Comparison of ENCODE assay signal across 8 cellular contexts in genomic region chr16:30052671-30053372, GRCh38. TPM values are rescaled to one million over a fixed set of nuclear protein-coding genes. Genes with fewer than 3 reads are reported as not detected.
DNase-seq lines count a peak whose midpoint lies in the region; ATAC-seq and TF ChIP-seq lines count a peak whose summit lies in the region.

No MANE protein-coding gene starts in this region.

- H3K9me3 ChIP-seq in mammary epithelial cell (replicated peaks; ENCODE audit: insufficient read depth, low read length) (no peaks in the 10 kb centered on the region), smooth muscle cell (replicated peaks; ENCODE audit: low read depth) (no peaks in the 10 kb centered on the region)

- peak overlapping the region; percentile 91 for H2AFZ ChIP-seq in mammary epithelial cell (ENCODE audit: low read depth, low read length)
- H2AFZ ChIP-seq in smooth muscle cell (ENCODE audit: low read depth): peak overlapping the region; percentile 82

- DNase-seq in GM12864 (ENCODE audit: low read depth): peak; percentile 75
- DNase-seq in NCI-H2196 treated with DMSO at 0.1 percent for 48 hours (lab: John Stamatoyannopoulos, UW; ENCODE audit: unreplicated experiment): peak; percentile 93
- DNase-seq in mammary epithelial cell: peak; percentile 90
- DNase-seq in inferior parietal cortex (ENCODE audit: extremely low spot score): peak; percentile 87
- peak; percentile 71 for DNase-seq in smooth muscle cell (lab: John Stamatoyannopoulos, UW; ENCODE audit: unreplicated experiment)

- H3K4me1 ChIP-seq in mammary epithelial cell (ENCODE audit: insufficient read depth, low read length): peaks cover 22% of the 10 kb centered on the region
- H3K4me1 ChIP-seq in smooth muscle cell (ENCODE audit: low read depth): peaks cover 8% of the 10 kb centered on the region

- dilution Hi-C loops in mammary epithelial cell (cut with HindIII; ENCODE audit: low sequenced_read_pairs): loop anchor here (5.0 to 10.0 kb wide), 3 partner anchors 56 to 312 kb away; partner anchors contain the start of genes HIRIP3 and INO80E

- H3K27ac ChIP-seq in mammary epithelial cell (ENCODE audit: insufficient read depth, low read depth, low read length): peak overlapping the region; percentile 78
- peak overlapping the region; percentile 79 for H3K27ac ChIP-seq in smooth muscle cell (ENCODE audit: low read depth)

- intact Hi-C loops in mammary epithelial cell (cut with micrococcal nuclease): loop anchor here (1.0 kb wide), 1 partner anchor 12 kb away; the partner anchor contains the start of gene ALDOA

- H3K79me2 ChIP-seq in mammary epithelial cell (ENCODE audit: insufficient read depth, low read length): peaks cover 18% of the 10 kb centered on the region
- H3K79me2 ChIP-seq in smooth muscle cell (ENCODE audit: low read depth): no peaks in the 10 kb centered on the region

- H3K27me3 ChIP-seq in mammary epithelial cell (ENCODE audit: insufficient read depth, low read length): no peaks in the 10 kb centered on the region
- H3K27me3 ChIP-seq in smooth muscle cell (ENCODE audit: low read depth): no peaks in the 10 kb centered on the region

- ATAC-seq in HG03097 (IDR thresholded peaks at IDR 0.05; ENCODE audit: low FRiP score, unreplicated experiment) (peak; percentile 61), GM18858 (IDR thresholded peaks at IDR 0.05; ENCODE audit: unreplicated experiment) (no peak)

- peaks cover 13% of the 10 kb centered on the region for H3F3A ChIP-seq in smooth muscle cell (ENCODE audit: low read depth)

- CTCF ChIA-PET in mammary epithelial cell (lab: Charles Lee; ENCODE audit: low non-redundant PET): no interaction called here

- peak overlapping the region; percentile 86 for H3K9ac ChIP-seq in mammary epithelial cell (ENCODE audit: insufficient read depth, low read length)
- H3K9ac ChIP-seq in smooth muscle cell (ENCODE audit: low read depth): peak overlapping the region; percentile 76

- peak overlapping the region; percentile 74 for H3K4me3 ChIP-seq in GM12864 (ENCODE audit: low read depth, low read length)
- H3K4me3 ChIP-seq in WI38 (ENCODE audit: low read depth, low read length): peak overlapping the region; percentile 74
- H3K4me3 ChIP-seq in mammary epithelial cell (replicated peaks in 1 of 3; ENCODE audit: insufficient read depth in 1 of 3, low read depth in 2 of 3, low read length in 3 of 3): peak overlapping the region; percentile 77 to 90 (median 89)
- H3K4me3 ChIP-seq in smooth muscle cell: peak overlapping the region; percentile 80

- TF ChIP-seq CTCF in GM12864 (IDR thresholded peaks at IDR 0.05; ENCODE audit: low read depth, low read length, missing control alignments) (no peak), WI38 (IDR thresholded peaks at IDR 0.05; ENCODE audit: low read depth, low read length) (no peak), mammary epithelial cell (conservative IDR thresholded peaks at IDR 0.05 in 1 of 2, IDR thresholded peaks at IDR 0.05 in 1 of 2; ENCODE audit: extremely low read depth in 1 of 2, insufficient read depth in 1 of 2, low read depth in 1 of 2, low read length in 2 of 2) (no peak), smooth muscle cell (IDR thresholded peaks at IDR 0.05; ENCODE audit: borderline replicate concordance, insufficient read depth, poor library complexity, severe bottlenecking) (no peak)

- no TSS peak for BruUV-seq in mammary epithelial cell (replicated peaks; lab: Mats Ljungman, UMichigan)

- in situ Hi-C loops in mammary epithelial cell (cut with MboI; ENCODE audit: low sequenced_read_pairs in 2 of 2): no loop called here

- H4K20me1 ChIP-seq in mammary epithelial cell (ENCODE audit: insufficient read depth, low read length): no peaks in the 10 kb centered on the region
- H4K20me1 ChIP-seq in smooth muscle cell (ENCODE audit: low read depth): no peaks in the 10 kb centered on the region

- 10% methylated on average over 41 of the region's 58 CpGs for WGBS in mammary epithelial cell (ENCODE audit: low coverage, missing lambda C conversion rate)
- 7% methylated on average over 49 of the region's 58 CpGs for WGBS in smooth muscle cell (ENCODE audit: low lambda C conversion rate)

- peak overlapping the region; percentile 96 for H3K4me2 ChIP-seq in mammary epithelial cell (ENCODE audit: insufficient read depth, low read depth, low read length)
- H3K4me2 ChIP-seq in smooth muscle cell: peak overlapping the region; percentile 98

- no peaks in the 10 kb centered on the region for H3K36me3 ChIP-seq in mammary epithelial cell (ENCODE audit: insufficient read depth, low read length)
- H3K36me3 ChIP-seq in smooth muscle cell (ENCODE audit: low read depth): no peaks in the 10 kb centered on the region

RNA-seq across cellular contexts. Expression of gene ALDOA, which starts 12.7 kb away (rescaled TPM):
- total RNA-seq in mammary epithelial cell: 1,000 to 10,000 TPM in 1 of 2 donors, 100 to 1,000 TPM in 1; 758 to 2,329 TPM
- polyA plus RNA-seq in mammary epithelial cell: 2,512 TPM
- 3,207 TPM for polyA minus RNA-seq in mammary epithelial cell
- 1,112 and 1,146 TPM in 2 replicates for total RNA-seq in smooth muscle cell
- polyA plus RNA-seq in smooth muscle cell: 2,844 and 2,856 TPM in 2 replicates

RNA-seq across cellular contexts. Expression of gene TLCD3B, which starts 21.8 kb away (rescaled TPM):
- total RNA-seq in mammary epithelial cell (not detected), smooth muscle cell (0.45 TPM in 1 of 2 replicates, not detected in the other)
- polyA plus RNA-seq in mammary epithelial cell (0.15 TPM), smooth muscle cell (0.48 and 1.3 TPM in 2 replicates)
- polyA minus RNA-seq in mammary epithelial cell: not detected

RNA-seq across cellular contexts. Expression of gene PPP4C, which starts 23.0 kb away (rescaled TPM):
- total RNA-seq in mammary epithelial cell (100 to 1,000 TPM; 125 to 221 TPM), smooth muscle cell (90.2 and 111 TPM in 2 replicates)
- polyA plus RNA-seq in mammary epithelial cell (193 TPM), smooth muscle cell (208 and 224 TPM in 2 replicates)
- 303 TPM for polyA minus RNA-seq in mammary epithelial cell

RNA-seq across cellular contexts. Expression of gene C16orf92, which starts 29.8 kb away (rescaled TPM):
- total RNA-seq in mammary epithelial cell (not detected), smooth muscle cell (not detected in 2 replicates)
- polyA plus RNA-seq in mammary epithelial cell (not detected), smooth muscle cell (not detected in 2 replicates)
- polyA minus RNA-seq in mammary epithelial cell: not detected

RNA-seq across cellular contexts. Expression of gene TBX6, which starts 38.9 kb away (rescaled TPM):
- total RNA-seq in mammary epithelial cell: under 1 TPM in 1 of 2 donors, not detected in 1; 0.73 TPM
- polyA plus RNA-seq in mammary epithelial cell: 0.05 TPM
- not detected for polyA minus RNA-seq in mammary epithelial cell
- 0.13 and 2.0 TPM in 2 replicates for total RNA-seq in smooth muscle cell
- polyA plus RNA-seq in smooth muscle cell: 0.50 and 1.6 TPM in 2 replicates
